Comparison of ENCODE assay signal across 14 cellular contexts in genomic region chr18:49139726-49140125, GRCh38.
"Had no signal": no experiment of that assay in that cellular context is flagged by ENCODE, and none has a peak within 500 bp of the region (broad histone marks: within the 10 kb centered on the region; RNA-seq: fewer than 3 reads in every experiment).

No MANE protein-coding gene starts in this region.

- ATAC-seq: psoas muscle, right lobe of liver had no signal

- DNase-seq: activated CD4-positive, alpha-beta T cell treated with anti-CD3 and anti-CD28 coated beads, Interleukin-2, amount 50 U/mL, for 48 hours; activated naive CD4-positive, alpha-beta T cell treated with anti-CD3 and anti-CD28 coated beads, Interleukin-2, amount 10 ng/mL, durations not matched to agents 7 days and 5 days; cerebellar nuclear complex; effector CD8-positive, alpha-beta T cell; foreskin fibroblast; glutamatergic neuron; mesenchymal stem cell; psoas muscle; right lobe of liver; upper lobe of left lung had no signal

- H3K27me3 ChIP-seq: ascending aorta, breast epithelium, right lobe of liver, upper lobe of left lung had no signal

- H3K4me1 Mint-ChIP-seq: activated naive CD4-positive, alpha-beta T cell treated with anti-CD3 and anti-CD28 coated beads, Interleukin-2, amount 10 ng/mL, durations not matched to agents 7 days and 5 days had no signal

- H3K4me1 ChIP-seq: ascending aorta, breast epithelium, psoas muscle, right lobe of liver, upper lobe of left lung had no signal

- H3K27me3 Mint-ChIP-seq: activated naive CD4-positive, alpha-beta T cell treated with anti-CD3 and anti-CD28 coated beads, Interleukin-2, amount 10 ng/mL, durations not matched to agents 7 days and 5 days; stimulated activated naive CD8-positive, alpha-beta T cell treated with anti-CD3 and anti-CD28 coated beads, Interleukin-15, Interleukin-2, amounts not matched to agents 100 ng/mL and 50 ng/mL, for 24 hours had no signal

- H3K9me3 ChIP-seq: ascending aorta, breast epithelium, psoas muscle, right lobe of liver, upper lobe of left lung had no signal

- H3K4me3 ChIP-seq: ascending aorta, breast epithelium, psoas muscle, right lobe of liver, upper lobe of left lung had no signal

- H3K27ac Mint-ChIP-seq: activated naive CD4-positive, alpha-beta T cell treated with anti-CD3 and anti-CD28 coated beads, Interleukin-2, amount 10 ng/mL, durations not matched to agents 7 days and 5 days; nephron; stimulated activated naive CD8-positive, alpha-beta T cell treated with anti-CD3 and anti-CD28 coated beads, Interleukin-15, Interleukin-2, amounts not matched to agents 100 ng/mL and 50 ng/mL, for 24 hours had no signal

- H3K36me3 ChIP-seq: ascending aorta, breast epithelium, right lobe of liver, upper lobe of left lung had no signal

- H3K9me3 Mint-ChIP-seq: activated naive CD4-positive, alpha-beta T cell treated with anti-CD3 and anti-CD28 coated beads, Interleukin-2, amount 10 ng/mL, durations not matched to agents 7 days and 5 days; nephron; stimulated activated naive CD8-positive, alpha-beta T cell treated with anti-CD3 and anti-CD28 coated beads, Interleukin-15, Interleukin-2, amounts not matched to agents 100 ng/mL and 50 ng/mL, for 24 hours had no signal

- H3K4me3 Mint-ChIP-seq: activated naive CD4-positive, alpha-beta T cell treated with anti-CD3 and anti-CD28 coated beads, Interleukin-2, amount 10 ng/mL, durations not matched to agents 7 days and 5 days; nephron; stimulated activated naive CD8-positive, alpha-beta T cell treated with anti-CD3 and anti-CD28 coated beads, Interleukin-15, Interleukin-2, amounts not matched to agents 100 ng/mL and 50 ng/mL, for 24 hours had no signal

- H3K27ac ChIP-seq: ascending aorta, breast epithelium, psoas muscle, right lobe of liver, upper lobe of left lung had no signal
